In the genomic region with DNA sequence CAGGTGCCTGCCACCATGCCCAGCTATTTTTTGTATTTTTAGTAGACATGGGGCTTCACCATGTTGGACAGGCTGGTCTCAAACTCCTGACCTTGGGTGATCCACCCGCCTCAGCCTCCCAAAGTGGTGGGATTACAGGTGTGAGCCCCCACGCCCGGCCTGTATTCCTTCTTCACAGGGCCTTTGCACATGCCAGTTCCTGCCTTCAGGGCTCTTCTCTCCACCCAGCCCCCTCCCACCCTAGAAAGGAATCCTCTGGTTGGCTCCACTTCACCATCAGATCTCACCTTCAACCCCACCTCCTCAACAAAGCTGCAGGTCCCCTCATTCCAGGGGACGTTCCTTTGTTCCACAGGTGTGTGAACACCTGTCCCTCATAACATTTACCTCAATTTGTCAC, we compare ENCODE assay signal across 1 cellular context.
TF ChIP-seq lines count a peak whose summit lies in the region.

No MANE protein-coding gene starts in this region.

TF ChIP-seq in IMR-90, 13 proteins besides CTCF, POLR2A, EP300 and RAD21:
- TF ChIP-seq MXI1 (IDR thresholded peaks at IDR 0.05; ENCODE audit: borderline replicate concordance, low read depth, low read length), result no peak
- no peak for TF ChIP-seq MAFK (IDR thresholded peaks at IDR 0.05; ENCODE audit: low read depth, low read length)
- no peak for TF ChIP-seq SMC3 (IDR thresholded peaks at IDR 0.05; ENCODE audit: low read depth, low read length)
- no peak for TF ChIP-seq NFE2L2 (IDR thresholded peaks at IDR 0.05; ENCODE audit: low read depth, low read length)
- TF ChIP-seq RFX5 (IDR thresholded peaks at IDR 0.05; ENCODE audit: low read depth, low read length), result no peak
- no peak for TF ChIP-seq FOS (IDR thresholded peaks at IDR 0.05; ENCODE audit: low read depth, low read length)
- TF ChIP-seq BHLHE40 (IDR thresholded peaks at IDR 0.05; ENCODE audit: low read depth, low read length), result no peak
- TF ChIP-seq CEBPB (IDR thresholded peaks at IDR 0.05; ENCODE audit: low read depth, low read length), result no peak
- no peak for TF ChIP-seq MAZ (IDR thresholded peaks at IDR 0.05; ENCODE audit: borderline replicate concordance, low read depth, low read length)
- TF ChIP-seq CHD1 (IDR thresholded peaks at IDR 0.05; ENCODE audit: low read depth, low read length), result no peak
